In genomic region chr11:72696866-72697428, GRCh38 we compare ENCODE assay signal across 15 cellular contexts. TPM values are rescaled to one million over a fixed set of nuclear protein-coding genes. Genes with fewer than 3 reads are reported as not detected.
DNase-seq lines count a peak whose midpoint lies in the region; ATAC-seq, FAIRE-seq and TF ChIP-seq lines count a peak whose summit lies in the region.
"Had no signal": no experiment of that assay in that cellular context is flagged by ENCODE, and none has a peak within 500 bp of the region (broad histone marks: within the 10 kb centered on the region; RNA-seq: fewer than 3 reads in every experiment).

No MANE protein-coding gene starts in this region.

- FAIRE-seq in HepG2 (lab: Jason Lieb, UNC): no peak

- no peak overlapping the region for H4K91ac ChIP-seq in IMR-90 (ENCODE audit: insufficient read depth, low read depth, low read length)

- no peak overlapping the region for H2BK120ac ChIP-seq in IMR-90 (ENCODE audit: low read depth, low read length)

- peaks cover 0 to 19% of the 10 kb centered on the region in 2 experiments; a peak in 1 of 4 replicates for H3K79me1 ChIP-seq in IMR-90 (ENCODE audit: low read depth in 1 of 2, low read length in 2 of 2)

- H3K9me1 ChIP-seq in IMR-90 (ENCODE audit: insufficient read depth, low read length): peaks cover 7% of the 10 kb centered on the region; the same call in 1 of the 2 replicates

- in situ Hi-C loops in IMR-90 (cut with MboI; ENCODE audit: low sequenced_read_pairs) (no loop called here), HepG2 (cut with HindIII; ENCODE audit: extremely low pct_ligation_motif_present, low pct_unique_long_range_greater_than_20kb) (no loop called here)

- no peak overlapping the region for H2BK5ac ChIP-seq in IMR-90 (ENCODE audit: low read depth, low read length, poor library complexity, severe bottlenecking)

- H3K23ac ChIP-seq in IMR-90 (ENCODE audit: low read depth, low read length): no peak overlapping the region

- H3K9me3 ChIP-seq in IMR-90 (ENCODE audit: control insufficient read depth, insufficient read depth, low read length): no peaks in the 10 kb centered on the region
- H3K9me3 ChIP-seq in HepG2 (ENCODE audit: low read length): no peaks in the 10 kb centered on the region
- no peaks in the 10 kb centered on the region for H3K9me3 ChIP-seq in upper lobe of left lung

- no peak overlapping the region for H3K18ac ChIP-seq in IMR-90 (ENCODE audit: low read depth, low read length)

- CTCF ChIA-PET in IMR-90 (lab: Yijun Ruan, JAX) (no interaction called here), HepG2 (lab: Yijun Ruan, JAX; ENCODE audit: low intra/inter-chr PET ratio, low total read pairs) (no interaction called here)

- TF ChIP-seq CTCF in IMR-90 (conservative IDR thresholded peaks at IDR 0.05; ENCODE audit: low read depth, low read length) (no peak), HepG2 (CRISPR knock-in tag; IDR thresholded peaks at IDR 0.05) (no peak), upper lobe of left lung (IDR thresholded peaks at IDR 0.05) (no peak)

- H4K20me1 ChIP-seq in IMR-90 (ENCODE audit: insufficient read depth, low read length): peaks cover 10% of the 10 kb centered on the region
- H4K20me1 ChIP-seq in HepG2 (ENCODE audit: insufficient read depth, low read length): no peaks in the 10 kb centered on the region

- no peak overlapping the region for H3K9ac ChIP-seq in IMR-90 (ENCODE audit: low read depth, low read length)
- no peak overlapping the region for H3K9ac ChIP-seq in HepG2 (ENCODE audit: insufficient read depth, low read depth, low read length)

- no peak overlapping the region for H3K56ac ChIP-seq in IMR-90 (ENCODE audit: extremely low read depth, insufficient read depth, low read length)

- H3K79me2 ChIP-seq in HepG2 (ENCODE audit: insufficient read depth, low read length): no peaks in the 10 kb centered on the region

- H2BK20ac ChIP-seq in IMR-90 (ENCODE audit: low read depth, low read length): no peak overlapping the region

- dilution Hi-C loops in IMR-90 (cut with HindIII; ENCODE audit: low sequenced_read_pairs, unreplicated experiment): no loop called here

- H3K4me2 ChIP-seq in IMR-90 (ENCODE audit: low read depth, low read length) (no peak overlapping the region), HepG2 (ENCODE audit: low read depth, low read length) (no peak overlapping the region)

- no peak overlapping the region for H2AK9ac ChIP-seq in IMR-90 (replicated peaks; ENCODE audit: low read depth, low read length, poor library complexity)

- intact Hi-C loops in IMR-90 (cut with micrococcal nuclease): no loop called here
- intact Hi-C loops in HepG2 (cut with micrococcal nuclease; ENCODE audit: unreplicated experiment): no loop called here

- H3K4me1 ChIP-seq in IMR-90 (ENCODE audit: control insufficient read depth, insufficient read depth, low read length): peaks cover 3% of the 10 kb centered on the region; the same call in 1 of the 2 replicates
- no peaks in the 10 kb centered on the region for H3K4me1 ChIP-seq in HepG2 (ENCODE audit: insufficient read depth, low read length)
- H3K4me1 ChIP-seq in upper lobe of left lung: peaks cover 0 to 6% (median under 1%) of the 10 kb centered on the region in 4 donors

- H3K14ac ChIP-seq in IMR-90 (replicated peaks; ENCODE audit: low read depth, low read length): no peak overlapping the region

- TF ChIP-seq RAD21 in IMR-90 (IDR thresholded peaks at IDR 0.05; ENCODE audit: low read length) (no peak), HepG2 (CRISPR knock-in tag; IDR thresholded peaks at IDR 0.05) (no peak)

- H4K5ac ChIP-seq in IMR-90 (ENCODE audit: low read depth, low read length): no peak overlapping the region

- no peak for TF ChIP-seq POLR2A in IMR-90 (IDR thresholded peaks at IDR 0.05; ENCODE audit: low read depth, low read length)
- TF ChIP-seq POLR2A in HepG2 (IDR thresholded peaks at IDR 0.05; ENCODE audit: insufficient read depth in 1 of 2, low read depth in 2 of 2, low read length in 2 of 2): no peak
- no peak for TF ChIP-seq POLR2A in upper lobe of left lung (IDR thresholded peaks at IDR 0.05)

- H3K27ac ChIP-seq in IMR-90 (ENCODE audit: insufficient read depth, low read length) (no peak overlapping the region), HepG2 (ENCODE audit: extremely low read length, insufficient read depth, low read length) (no peak overlapping the region), upper lobe of left lung (no peak overlapping the region)
- H3K27ac ChIP-seq: brain microvascular endothelial cell, C4-2B, SK-N-MC had no signal

- H3K27me3 ChIP-seq in IMR-90 (ENCODE audit: control insufficient read depth, insufficient read depth, low read length) (no peaks in the 10 kb centered on the region), HepG2 (ENCODE audit: control insufficient read depth in 1 of 2, insufficient read depth in 2 of 2, low read length in 2 of 2) (no peaks in the 10 kb centered on the region), upper lobe of left lung (no peaks in the 10 kb centered on the region)
- H3K27me3 ChIP-seq: brain microvascular endothelial cell had no signal

- WGBS in IMR-90 (ENCODE audit: extremely low coverage in 2 of 2, insufficient read length in 1 of 2), 2 experiments: 79% methylated on average over 12 of the region's 39 CpGs; no CpG with 5 or more reads in 1 of the 2 experiments
- WGBS in HepG2 (ENCODE audit: low lambda C conversion rate): 98% methylated on average over 33 of the region's 39 CpGs
- WGBS in upper lobe of left lung, 2 donors: 80 to 88% methylated on average over 24 to 39 of the region's 39 CpGs

- no peak overlapping the region for H2BK15ac ChIP-seq in IMR-90 (ENCODE audit: low read depth, low read length)

- POLR2A ChIA-PET in IMR-90 (lab: Charles Lee; ENCODE audit: unreplicated experiment): interaction anchor here (0.6 kb wide), 1 partner anchor 218 kb away, joined by 3 read pairs; no protein-coding TSS in a partner anchor
- POLR2A ChIA-PET in HepG2 (lab: Yijun Ruan, JAX): no interaction called here

- no peak overlapping the region for H4K8ac ChIP-seq in IMR-90 (ENCODE audit: low read depth in 2 of 2, low read length in 2 of 2)

- H3K4me3 ChIP-seq in IMR-90 (ENCODE audit: insufficient read depth, low read depth, low read length) (no peak overlapping the region), HepG2 (replicated peaks in 1 of 3; ENCODE audit: insufficient read depth in 1 of 3, low read depth in 2 of 3, low read length in 3 of 3) (no peak overlapping the region), upper lobe of left lung (no peak overlapping the region)
- H3K4me3 ChIP-seq: SK-N-MC had no signal

- ATAC-seq in IMR-90 (ENCODE audit: low read depth) (peak; percentile 67), esophagus mucosa (peak; percentile 26), HepG2 (no peak), upper lobe of left lung (ENCODE audit: low FRiP score in 2 of 2) (peak; percentile 44 to 90)

- DNase-seq in IMR-90 (no peak), HepG2 (ENCODE audit: low spot score) (no peak), upper lobe of left lung (peak in 1 of 2 donors; percentile 89), GF-D8 (lab: John Stamatoyannopoulos, UW) (no peak), RKO (ENCODE audit: low spot score) (no peak)
- no peak for DNase-seq in effector CD4-positive, alpha-beta T cell
- DNase-seq: brain microvascular endothelial cell; DND-41; effector CD8-positive, alpha-beta T cell; NCI-H1048; occipital lobe; stimulated activated CD4-positive, alpha-beta T cell treated with anti-CD3 and anti-CD28 coated beads, Interleukin-12 subunit alpha, Interleukin-12 subunit beta, amount 100 ng/mL, for 4 hours had no signal

- no peak overlapping the region for H3K4ac ChIP-seq in IMR-90 (ENCODE audit: low read depth, low read length)

- H3K36me3 ChIP-seq in IMR-90 (ENCODE audit: control insufficient read depth, insufficient read depth, low read length) (peaks cover 89% of the 10 kb centered on the region), HepG2 (replicated peaks in 1 of 2; ENCODE audit: control insufficient read depth in 1 of 2, insufficient read depth in 2 of 2, low read length in 2 of 2) (peaks cover 45 to 95% of the 10 kb centered on the region in 2 experiments), upper lobe of left lung (peaks cover 57 to 100% (median 100%) of the 10 kb centered on the region in 4 donors)

- no peak overlapping the region for H2AK5ac ChIP-seq in IMR-90 (ENCODE audit: low read depth, low read length)

- BruUV-seq in IMR-90 (replicated peaks; lab: Mats Ljungman, UMichigan) (no TSS peak), HepG2 (replicated peaks; lab: Mats Ljungman, UMichigan) (TSS peak; percentile 24)

- H2AFZ ChIP-seq in IMR-90 (replicated peaks; ENCODE audit: low read length, poor library complexity) (peak overlapping the region; percentile 21), HepG2 (ENCODE audit: low read length) (no peak overlapping the region)

- TF ChIP-seq EP300 in HepG2 (IDR thresholded peaks at IDR 0.05; ENCODE audit: low read depth in 2 of 2, low read length in 2 of 2): no peak
- no peak for TF ChIP-seq EP300 in HepG2 (CRISPR knock-in tag; IDR thresholded peaks at IDR 0.05; ENCODE audit: borderline replicate concordance)
- TF ChIP-seq EP300 in upper lobe of left lung (IDR thresholded peaks at IDR 0.05): no peak

RNA-seq across cellular contexts. Expression of gene PDE2A, which starts 22.7 kb away (rescaled TPM):
- not detected in 2 replicates for total RNA-seq in IMR-90 (2012; rRNA removed)
- polyA plus RNA-seq in IMR-90 (2012; rRNA removed): 0.02 and 0.06 TPM in 2 replicates
- 0.01 and 0.22 TPM in 2 replicates for polyA plus RNA-seq in IMR-90 (2012; cell fraction: cytosol; rRNA removed)
- polyA plus RNA-seq in IMR-90 (2012; cell fraction: nucleus; rRNA removed; ENCODE audit: low replicate concordance): 0.17 and 0.21 TPM in 2 replicates
- 6.0 TPM for total RNA-seq in esophagus mucosa
- total RNA-seq in HepG2 (2016; rRNA removed; fragmentation: Illumina TruSeq; extraction: Trizol): not detected in 2 replicates
- not detected in 2 replicates for total RNA-seq in HepG2 (2016; cell fraction: cytosol; rRNA removed; fragmentation: Illumina TruSeq; extraction: Trizol; ENCODE audit: low read depth)
- 0.19 TPM in 1 of 2 replicates, not detected in the other for total RNA-seq in HepG2 (2016; cell fraction: insoluble cytoplasmic fraction; rRNA removed; fragmentation: Illumina TruSeq; extraction: Trizol)
- not detected in 2 replicates for total RNA-seq in HepG2 (2016; cell fraction: membrane; rRNA removed; fragmentation: Illumina TruSeq; extraction: Trizol)
- total RNA-seq in HepG2 (2016; cell fraction: nucleus; rRNA removed; fragmentation: Illumina TruSeq; extraction: Trizol): 0.81 TPM in 1 of 2 replicates, not detected in the other
- polyA plus RNA-seq in HepG2 (2011; rRNA removed): 2.8 and 3.1 TPM in 2 replicates
- 0.74 and 0.82 TPM in 2 replicates for polyA plus RNA-seq in HepG2 (2011; cell fraction: cytosol; rRNA removed)
- 12.4 and 12.9 TPM in 2 replicates for polyA plus RNA-seq in HepG2 (2011; cell fraction: nucleus; rRNA removed)
- polyA plus RNA-seq in HepG2 (2012): 1.1 and 1.3 TPM in 2 replicates
- polyA plus RNA-seq in HepG2 (2016; cell fraction: cytosol; fragmentation: Illumina TruSeq; extraction: Trizol; ENCODE audit: low read depth): not detected in 2 replicates
- polyA plus RNA-seq in HepG2 (2016; cell fraction: insoluble cytoplasmic fraction; fragmentation: Illumina TruSeq; extraction: Trizol; ENCODE audit: low read depth): not detected in 2 replicates
- polyA plus RNA-seq in HepG2 (2016; cell fraction: membrane; fragmentation: Illumina TruSeq; extraction: Trizol; ENCODE audit: low read depth): not detected in 2 replicates
- not detected in 2 replicates for polyA plus RNA-seq in HepG2 (2016; cell fraction: nucleus; fragmentation: Illumina TruSeq; extraction: Trizol; ENCODE audit: insufficient read depth, low read depth)
- polyA minus RNA-seq in HepG2 (2011; rRNA and poly(A)+ RNA removed; ENCODE audit: low replicate concordance): 1.6 and 410 TPM in 2 replicates
- 0.62 and 1.1 TPM in 2 replicates for polyA minus RNA-seq in HepG2 (2011; cell fraction: cytosol; rRNA and poly(A)+ RNA removed)
- polyA minus RNA-seq in HepG2 (2011; cell fraction: nucleus; rRNA and poly(A)+ RNA removed): 2.2 and 3.6 TPM in 2 replicates
- 10 to 100 TPM in 4 of 6 donors, 1 to 10 TPM in 2; 4.7 to 46.1 (median 16.7) TPM for total RNA-seq in upper lobe of left lung

RNA-seq across cellular contexts. Expression of gene ARAP1, which starts 55.3 kb away (rescaled TPM):
- total RNA-seq in IMR-90 (2012; rRNA removed) (37.6 and 38.0 TPM in 2 replicates), esophagus mucosa (31.0 TPM), HepG2 (2016; rRNA removed; fragmentation: Illumina TruSeq; extraction: Trizol) (55.2 and 55.5 TPM in 2 replicates), upper lobe of left lung (1,000 to 10,000 TPM in 1 of 6 donors, 100 to 1,000 TPM in 5; 217 to 1,154 (median 269) TPM)
- polyA plus RNA-seq in IMR-90 (2012; rRNA removed) (59.4 and 63.1 TPM in 2 replicates), HepG2 (2011; rRNA removed) (43.2 and 64.0 TPM in 2 replicates)
- 42.2 and 63.5 TPM in 2 replicates for polyA plus RNA-seq in IMR-90 (2012; cell fraction: cytosol; rRNA removed)
- polyA plus RNA-seq in IMR-90 (2012; cell fraction: nucleus; rRNA removed; ENCODE audit: low replicate concordance): 119 and 357 TPM in 2 replicates
- 21.9 TPM in 2 replicates for total RNA-seq in HepG2 (2016; cell fraction: cytosol; rRNA removed; fragmentation: Illumina TruSeq; extraction: Trizol; ENCODE audit: low read depth)
- 49.1 and 52.3 TPM in 2 replicates for total RNA-seq in HepG2 (2016; cell fraction: insoluble cytoplasmic fraction; rRNA removed; fragmentation: Illumina TruSeq; extraction: Trizol)
- 15.6 and 18.1 TPM in 2 replicates for total RNA-seq in HepG2 (2016; cell fraction: membrane; rRNA removed; fragmentation: Illumina TruSeq; extraction: Trizol)
- 76.5 and 77.3 TPM in 2 replicates for total RNA-seq in HepG2 (2016; cell fraction: nucleus; rRNA removed; fragmentation: Illumina TruSeq; extraction: Trizol)
- 27.5 and 37.2 TPM in 2 replicates for polyA plus RNA-seq in HepG2 (2011; cell fraction: cytosol; rRNA removed)
- 341 and 362 TPM in 2 replicates for polyA plus RNA-seq in HepG2 (2011; cell fraction: nucleus; rRNA removed)
- polyA plus RNA-seq in HepG2 (2012): 33.2 and 39.7 TPM in 2 replicates
- polyA plus RNA-seq in HepG2 (2016; cell fraction: cytosol; fragmentation: Illumina TruSeq; extraction: Trizol; ENCODE audit: low read depth): 2.2 and 3.2 TPM in 2 replicates
- polyA plus RNA-seq in HepG2 (2016; cell fraction: insoluble cytoplasmic fraction; fragmentation: Illumina TruSeq; extraction: Trizol; ENCODE audit: low read depth): 40.0 and 49.8 TPM in 2 replicates
- polyA plus RNA-seq in HepG2 (2016; cell fraction: membrane; fragmentation: Illumina TruSeq; extraction: Trizol; ENCODE audit: low read depth): 5.5 and 6.6 TPM in 2 replicates
- 163 and 180 TPM in 2 replicates for polyA plus RNA-seq in HepG2 (2016; cell fraction: nucleus; fragmentation: Illumina TruSeq; extraction: Trizol; ENCODE audit: insufficient read depth, low read depth)
- 42.6 and 95.7 TPM in 2 replicates for polyA minus RNA-seq in HepG2 (2011; rRNA and poly(A)+ RNA removed; ENCODE audit: low replicate concordance)
- polyA minus RNA-seq in HepG2 (2011; cell fraction: cytosol; rRNA and poly(A)+ RNA removed): 32.2 and 38.2 TPM in 2 replicates
- 73.1 and 90.3 TPM in 2 replicates for polyA minus RNA-seq in HepG2 (2011; cell fraction: nucleus; rRNA and poly(A)+ RNA removed)
